Comparison of ENCODE assay signal across 8 cellular contexts in the genomic region with DNA sequence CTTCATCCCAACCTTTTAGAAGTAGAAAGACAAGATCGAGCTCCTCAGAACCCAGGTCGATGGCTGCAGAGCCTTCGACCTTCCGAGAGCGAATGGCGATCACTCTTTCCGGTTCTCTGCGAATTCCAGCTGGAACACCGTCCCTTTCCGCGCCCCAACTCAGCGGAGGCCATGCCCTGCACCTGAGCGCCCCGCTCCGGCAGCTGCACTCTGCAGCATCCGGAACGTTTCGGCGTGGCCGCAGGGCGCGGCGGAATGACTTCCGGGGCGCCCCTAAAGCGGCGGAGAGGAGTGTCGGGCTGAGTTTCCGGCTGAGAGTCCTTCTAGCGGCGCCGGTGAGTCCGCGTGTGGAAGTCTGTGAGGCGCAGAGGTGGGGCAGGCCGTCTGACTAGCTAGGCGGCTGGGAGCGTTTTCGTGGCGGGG. TPM values are rescaled to one million over a fixed set of nuclear protein-coding genes. Genes with fewer than 3 reads are reported as not detected.
DNase-seq lines count a peak whose midpoint lies in the region; ATAC-seq lines count a peak whose summit lies in the region.
"Not testable (repeated sequence)": the region's sequence is repeated elsewhere in the genome, so short reads cannot be mapped to it uniquely, and the experiment has no call there.

Gene GTF2H2C (plus strand): TSS at position 284 of the 423 bp plus-strand sequence. CDS start 4,942 bp downstream, outside the sequence.

- H3K27me3 Mint-ChIP-seq in T-helper 17 cell; natural killer cell treated with Interleukin-12 subunit alpha and Interleukin-12 subunit beta and Interleukin-15 and Interleukin-18, amount 100 ng/mL, for 72 hours: not testable (repeated sequence)

- peak; percentile 15 for DNase-seq in CMK (ENCODE audit: low read depth)
- DNase-seq in T-helper 17 cell, result peak; percentile 48 to 66 (median 63)
- peak; percentile 40 for DNase-seq in activated naive CD8-positive, alpha-beta T cell treated with anti-CD3 and anti-CD28 coated beads, Interleukin-2, amount 50 U/mL, for 16 hours (ENCODE audit: low read depth, low spot score)
- DNase-seq in foreskin melanocyte, result peak; percentile 35
- DNase-seq in natural killer cell treated with Interleukin-12 subunit alpha and Interleukin-12 subunit beta and Interleukin-15 and Interleukin-18, amount 100 ng/mL, for 72 hours (ENCODE audit: low spot score), result peak; percentile 81
- peak; percentile 42 for DNase-seq in stimulated activated CD8-positive, alpha-beta memory T cell treated with anti-CD3 and anti-CD28 coated beads, Interleukin-15, amount 100 ng/mL, for 24 hours (ENCODE audit: low read depth)

- peak within 1 kb of the TSS; percentile 71 for H3K27ac Mint-ChIP-seq in T-helper 17 cell
- H3K27ac Mint-ChIP-seq in natural killer cell treated with Interleukin-12 subunit alpha and Interleukin-12 subunit beta and Interleukin-15 and Interleukin-18, amount 100 ng/mL, for 72 hours, result peak within 1 kb of the TSS; percentile 82 to 91

- H3K9me3 Mint-ChIP-seq in natural killer cell treated with Interleukin-12 subunit alpha and Interleukin-12 subunit beta and Interleukin-15 and Interleukin-18, amount 100 ng/mL, for 72 hours, result not testable (repeated sequence)

- ATAC-seq in GM21381 (IDR thresholded peaks at IDR 0.05; ENCODE audit: unreplicated experiment), result peak; percentile 96
- peak; percentile 96 for ATAC-seq in HG03442 (IDR thresholded peaks at IDR 0.05; ENCODE audit: unreplicated experiment)
- ATAC-seq in T-helper 17 cell, result peak; percentile 99
- ATAC-seq in natural killer cell treated with Interleukin-12 subunit alpha and Interleukin-12 subunit beta and Interleukin-15 and Interleukin-18, amount 100 ng/mL, for 72 hours, result peak; percentile 99 to 100

- not testable (repeated sequence) for H3K4me1 Mint-ChIP-seq in T-helper 17 cell; natural killer cell treated with Interleukin-12 subunit alpha and Interleukin-12 subunit beta and Interleukin-15 and Interleukin-18, amount 100 ng/mL, for 72 hours (ENCODE audit: low read depth in 2 of 2)

- H3K4me3 Mint-ChIP-seq in T-helper 17 cell, result peak within 1 kb of the TSS; percentile 98
- peak within 1 kb of the TSS; percentile 98 for H3K4me3 Mint-ChIP-seq in natural killer cell treated with Interleukin-12 subunit alpha and Interleukin-12 subunit beta and Interleukin-15 and Interleukin-18, amount 100 ng/mL, for 72 hours

- H3K9me3 ChIP-seq in T-helper 17 cell (ENCODE audit: control insufficient read depth, low read length, poor library complexity, severe bottlenecking), result not testable (repeated sequence)

- H3K36me3 Mint-ChIP-seq in T-helper 17 cell (ENCODE audit: low read depth); natural killer cell treated with Interleukin-12 subunit alpha and Interleukin-12 subunit beta and Interleukin-15 and Interleukin-18, amount 100 ng/mL, for 72 hours: not testable (repeated sequence)

RNA-seq across cellular contexts. Expression of gene GTF2H2C, which starts in this region (rescaled TPM):
- total RNA-seq in T-helper 17 cell, result 10 to 100 TPM; 26.6 to 41.6 TPM
- 10 to 100 TPM; 37.2 to 54.2 TPM for total RNA-seq in natural killer cell treated with Interleukin-12 subunit alpha and Interleukin-12 subunit beta and Interleukin-15 and Interleukin-18, amount 100 ng/mL, for 72 hours

Comparison
In these comparisons a context has a peak if more than half of its experiments do, and no peak if none do; other contexts are left out.
1. Peak in every context shown above with its lines: DNase-seq and ATAC-seq.
2. DNase-seq: peak in every context shown above with its lines; median percentile 81 in natural killer cell treated with Interleukin-12 subunit alpha and Interleukin-12 subunit beta and Interleukin-15 and Interleukin-18, amount 100 ng/mL, for 72 hours; 63 in T-helper 17 cell; 42 in stimulated activated CD8-positive, alpha-beta memory T cell treated with anti-CD3 and anti-CD28 coated beads, Interleukin-15, amount 100 ng/mL, for 24 hours; 40 in activated naive CD8-positive, alpha-beta T cell treated with anti-CD3 and anti-CD28 coated beads, Interleukin-2, amount 50 U/mL, for 16 hours; 35 in foreskin melanocyte; 15 in CMK.